In genomic region chr12:132275110-132275531, GRCh38 we compare ENCODE assay signal across 11 cellular contexts. TPM values are rescaled to one million over a fixed set of nuclear protein-coding genes. Genes with fewer than 3 reads are reported as not detected.
DNase-seq lines count a peak whose midpoint lies in the region; ATAC-seq and TF ChIP-seq lines count a peak whose summit lies in the region.
"Had no signal": no experiment of that assay in that cellular context is flagged by ENCODE, and none has a peak within 500 bp of the region (broad histone marks: within the 10 kb centered on the region; RNA-seq: fewer than 3 reads in every experiment).

No MANE protein-coding gene starts in this region.

- H3K9me3 Mint-ChIP-seq in HFFc6, result no peaks in the 10 kb centered on the region
- H3K9me3 Mint-ChIP-seq in activated CD4-positive, alpha-beta memory T cell treated with anti-CD3 and anti-CD28 coated beads for 36 hours, result no peaks in the 10 kb centered on the region
- H3K9me3 Mint-ChIP-seq in activated CD4-positive, alpha-beta T cell treated with anti-CD3 and anti-CD28 coated beads, Interleukin-2, amount 10 ng/mL, durations not matched to agents 7 days and 5 days, result no peaks in the 10 kb centered on the region
- H3K9me3 Mint-ChIP-seq: stimulated activated effector memory CD8-positive, alpha-beta T cell treated with anti-CD3 and anti-CD28 coated beads, Interleukin-12 subunit alpha, Interleukin-12 subunit beta, amount 100 ng/mL, for 72 hours had no signal

- peaks cover 9% of the 10 kb centered on the region for H3K4me1 ChIP-seq in iPS-18a (ENCODE audit: control insufficient read depth, low read depth, low read length)

- CTCF ChIA-PET in AG04449 (lab: Yijun Ruan, JAX), result interaction anchor here (0.9 kb wide), 1 partner anchor 362 kb away, joined by 3 read pairs; no protein-coding TSS in a partner anchor
- CTCF ChIA-PET in activated CD4-positive, alpha-beta memory T cell treated with anti-CD3 and anti-CD28 coated beads for 36 hours (lab: Charles Lee), result no interaction called here
- CTCF ChIA-PET in activated CD4-positive, alpha-beta T cell treated with anti-CD3 and anti-CD28 coated beads, Interleukin-2, amount 10 ng/mL, durations not matched to agents 7 days and 5 days (lab: Charles Lee), result no interaction called here

- peaks cover 8% of the 10 kb centered on the region for H3K27me3 ChIP-seq in iPS-18a (ENCODE audit: control insufficient read depth, insufficient read depth, low read length)

- H3K9ac ChIP-seq in iPS-18a (ENCODE audit: low read length), result no peak overlapping the region

- H3K4me3 ChIP-seq in AG04449 (ENCODE audit: low read depth, low read length) (peak overlapping the region; percentile 27), iPS-18a (ENCODE audit: low read length) (peak overlapping the region; percentile 5)

- peaks cover 6% of the 10 kb centered on the region; the same call in 1 of the 2 replicates for H3K4me1 Mint-ChIP-seq in HFFc6 (ENCODE audit: low read depth)
- H3K4me1 Mint-ChIP-seq in activated CD4-positive, alpha-beta memory T cell treated with anti-CD3 and anti-CD28 coated beads for 36 hours (ENCODE audit: low read depth), result no peaks in the 10 kb centered on the region
- no peaks in the 10 kb centered on the region for H3K4me1 Mint-ChIP-seq in activated CD4-positive, alpha-beta T cell treated with anti-CD3 and anti-CD28 coated beads, Interleukin-2, amount 10 ng/mL, durations not matched to agents 7 days and 5 days

- DNase-seq in AG04449 (ENCODE audit: low read depth, low spot score), result no peak
- DNase-seq in HFFc6, result peak; percentile 45
- DNase-seq in SHP77 treated with DMSO at 0.1 percent for 48 hours (lab: John Stamatoyannopoulos, UW), result peak; percentile 72
- no peak for DNase-seq in activated CD4-positive, alpha-beta memory T cell treated with anti-CD3 and anti-CD28 coated beads for 36 hours
- no peak for DNase-seq in omental fat pad (ENCODE audit: low spot score)
- DNase-seq in activated CD4-positive, alpha-beta T cell treated with anti-CD3 and anti-CD28 coated beads, Interleukin-2, amount 10 ng/mL, durations not matched to agents 7 days and 5 days, result no peak

- H3K36me3 ChIP-seq in iPS-18a (ENCODE audit: control insufficient read depth, low read depth, low read length), result no peaks in the 10 kb centered on the region

- peak overlapping the region; percentile 66; the same call in 1 of the 2 replicates for H3K4me3 Mint-ChIP-seq in HFFc6
- no peak overlapping the region for H3K4me3 Mint-ChIP-seq in activated CD4-positive, alpha-beta memory T cell treated with anti-CD3 and anti-CD28 coated beads for 36 hours
- H3K4me3 Mint-ChIP-seq in activated CD4-positive, alpha-beta T cell treated with anti-CD3 and anti-CD28 coated beads, Interleukin-2, amount 10 ng/mL, durations not matched to agents 7 days and 5 days, result no peak overlapping the region
- H3K4me3 Mint-ChIP-seq: stimulated activated effector memory CD8-positive, alpha-beta T cell treated with anti-CD3 and anti-CD28 coated beads, Interleukin-12 subunit alpha, Interleukin-12 subunit beta, amount 100 ng/mL, for 72 hours had no signal

- ATAC-seq in HG02642 (IDR thresholded peaks at IDR 0.05; ENCODE audit: poor library complexity, unreplicated experiment) (no peak), omental fat pad (ENCODE audit: low FRiP score) (no peak)
- ATAC-seq: stimulated activated effector memory CD8-positive, alpha-beta T cell treated with anti-CD3 and anti-CD28 coated beads, Interleukin-12 subunit alpha, Interleukin-12 subunit beta, amount 100 ng/mL, for 72 hours had no signal

- no peak overlapping the region for H3K27ac ChIP-seq in iPS-18a (ENCODE audit: low read length)

- peaks cover 35% of the 10 kb centered on the region for H3K27me3 Mint-ChIP-seq in HFFc6 (ENCODE audit: insufficient read depth)
- H3K27me3 Mint-ChIP-seq in activated CD4-positive, alpha-beta memory T cell treated with anti-CD3 and anti-CD28 coated beads for 36 hours, result peaks cover 22% of the 10 kb centered on the region
- H3K27me3 Mint-ChIP-seq in activated CD4-positive, alpha-beta T cell treated with anti-CD3 and anti-CD28 coated beads, Interleukin-2, amount 10 ng/mL, durations not matched to agents 7 days and 5 days, result no peaks in the 10 kb centered on the region

- H3K36me3 Mint-ChIP-seq in HFFc6 (ENCODE audit: low read depth), result no peaks in the 10 kb centered on the region
- no peaks in the 10 kb centered on the region for H3K36me3 Mint-ChIP-seq in activated CD4-positive, alpha-beta memory T cell treated with anti-CD3 and anti-CD28 coated beads for 36 hours
- H3K36me3 Mint-ChIP-seq in activated CD4-positive, alpha-beta T cell treated with anti-CD3 and anti-CD28 coated beads, Interleukin-2, amount 10 ng/mL, durations not matched to agents 7 days and 5 days (ENCODE audit: low read depth), result no peaks in the 10 kb centered on the region
- H3K36me3 Mint-ChIP-seq: stimulated activated effector memory CD8-positive, alpha-beta T cell treated with anti-CD3 and anti-CD28 coated beads, Interleukin-12 subunit alpha, Interleukin-12 subunit beta, amount 100 ng/mL, for 72 hours had no signal

- POLR2A ChIA-PET in AG04449 (lab: Yijun Ruan, JAX), result interaction anchor here (1.3 kb wide), 1 partner anchor 9 kb away, joined by 3 read pairs; no protein-coding TSS in a partner anchor
- POLR2A ChIA-PET in activated CD4-positive, alpha-beta memory T cell treated with anti-CD3 and anti-CD28 coated beads for 36 hours (lab: Charles Lee), result no interaction called here
- POLR2A ChIA-PET in activated CD4-positive, alpha-beta T cell treated with anti-CD3 and anti-CD28 coated beads, Interleukin-2, amount 10 ng/mL, durations not matched to agents 7 days and 5 days (lab: Charles Lee), result no interaction called here

- TF ChIP-seq CTCF in AG04449 (IDR thresholded peaks at IDR 0.05; ENCODE audit: insufficient read depth, low read length, missing control alignments), result no peak
- TF ChIP-seq CTCF in HFFc6 (IDR thresholded peaks at IDR 0.05), result no peak
- no peak for TF ChIP-seq CTCF in omental fat pad (IDR thresholded peaks at IDR 0.05)

- H3K27ac Mint-ChIP-seq in HFFc6, result no peak overlapping the region
- no peak overlapping the region for H3K27ac Mint-ChIP-seq in activated CD4-positive, alpha-beta memory T cell treated with anti-CD3 and anti-CD28 coated beads for 36 hours
- H3K27ac Mint-ChIP-seq in activated CD4-positive, alpha-beta T cell treated with anti-CD3 and anti-CD28 coated beads, Interleukin-2, amount 10 ng/mL, durations not matched to agents 7 days and 5 days, result no peak overlapping the region
- H3K27ac Mint-ChIP-seq: stimulated activated effector memory CD8-positive, alpha-beta T cell treated with anti-CD3 and anti-CD28 coated beads, Interleukin-12 subunit alpha, Interleukin-12 subunit beta, amount 100 ng/mL, for 72 hours had no signal

- no peaks in the 10 kb centered on the region for H3K9me3 ChIP-seq in iPS-18a (ENCODE audit: control insufficient read depth, low read depth, low read length)

- intact Hi-C loops in activated CD4-positive, alpha-beta memory T cell treated with anti-CD3 and anti-CD28 coated beads for 36 hours (cut with micrococcal nuclease), result no loop called here

RNA-seq across cellular contexts. Expression of gene GALNT9, which starts 54.3 kb away (rescaled TPM):
- total RNA-seq in HFFc6 (2021; fragmentation: NEBNext Ultra II Directional; extraction: Animal tissue kit (Norgen Biotek cat#: 25700)), result not detected
- under 1 TPM; 0.12 to 0.29 TPM for total RNA-seq in activated CD4-positive, alpha-beta memory T cell treated with anti-CD3 and anti-CD28 coated beads for 36 hours
- total RNA-seq in omental fat pad, result 10 to 100 TPM in 3 of 4 donors, not detected in 1; 10.9 to 52.7 (median 36.7) TPM
- total RNA-seq in activated CD4-positive, alpha-beta T cell treated with anti-CD3 and anti-CD28 coated beads, Interleukin-2, amount 10 ng/mL, durations not matched to agents 7 days and 5 days, result not detected
- total RNA-seq: bronchial epithelial cell; T-helper 2 cell treated with Interferon-gamma antibody and Interleukin-4, amounts not matched to agents 100 ng/mL and 5 ng/mL, for 36 hours had no signal

Comparison
In these comparisons a context has a peak if more than half of its experiments do, and no peak if none do; other contexts are left out.
1. DNase-seq: peak in HFFc6 (single experiment) and SHP77 treated with DMSO at 0.1 percent for 48 hours (single experiment); none in AG04449 (single experiment), activated CD4-positive, alpha-beta memory T cell treated with anti-CD3 and anti-CD28 coated beads for 36 hours (single experiment), omental fat pad (single experiment) and activated CD4-positive, alpha-beta T cell treated with anti-CD3 and anti-CD28 coated beads, Interleukin-2, amount 10 ng/mL, durations not matched to agents 7 days and 5 days (single experiment).